ENCODE assay signal across 9 cellular contexts in genomic region chr12:32695787-32696186, GRCh38.
"Had no signal": no experiment of that assay in that cellular context is flagged by ENCODE, and none has a peak within 500 bp of the region (broad histone marks: within the 10 kb centered on the region; RNA-seq: fewer than 3 reads in every experiment).

No MANE protein-coding gene starts in this region.

- H2AFZ ChIP-seq: GM23338 had no signal

- H3K27ac Mint-ChIP-seq: GM23338, H9, HFFc6, IgD-negative memory B cell had no signal

- H3K27ac ChIP-seq: HL-60 had no signal

- H3K27me3 Mint-ChIP-seq: IgD-negative memory B cell had no signal

- FAIRE-seq: H1, H54, HepG2 had no signal

- DNase-seq: H9, HCEC 1CT, HFFc6 had no signal

- H3K9me3 Mint-ChIP-seq: IgD-negative memory B cell had no signal

- H3K4me3 ChIP-seq: GM23338 had no signal

- H3K4me2 ChIP-seq: GM23338 had no signal

- H3K4me3 Mint-ChIP-seq: GM23338, H9, HFFc6 had no signal

- ATAC-seq: GM23338, HepG2 had no signal
